8 cellular contexts compared by ENCODE assay signal in genomic region chr2:164621761-164622105, GRCh38. TPM values are rescaled to one million over a fixed set of nuclear protein-coding genes. Genes with fewer than 3 reads are reported as not detected.
DNase-seq lines count a peak whose midpoint lies in the region; ATAC-seq lines count a peak whose summit lies in the region.

No MANE protein-coding gene starts in this region.

- DNase-seq in NCI-H1092 treated with DMSO at 0.1 percent for 48 hours (lab: John Stamatoyannopoulos, UW) (peak; percentile 12), NCI-H1092 (lab: John Stamatoyannopoulos, UW) (no peak), SK-N-MC (ENCODE audit: low read depth, low spot score) (no peak), iPS DF 6.9 (ENCODE audit: low read depth, low spot score) (no peak), T1000 (lab: John Stamatoyannopoulos, UW) (no peak), mesenteric fat pad (ENCODE audit: low spot score) (no peak)

- no peaks in the 10 kb centered on the region for H3K27me3 ChIP-seq in iPS DF 6.9 (ENCODE audit: control insufficient read depth, insufficient read depth, low read length)

- peak overlapping the region; percentile 72 for H3K9ac ChIP-seq in SK-N-MC (ENCODE audit: insufficient read length)

- H3K36me3 ChIP-seq in SK-N-MC (ENCODE audit: insufficient read depth, low read length): no peaks in the 10 kb centered on the region
- no peaks in the 10 kb centered on the region for H3K36me3 ChIP-seq in iPS DF 6.9 (ENCODE audit: control insufficient read depth, insufficient read depth, low read length)

- ATAC-seq in GM18498 (IDR thresholded peaks at IDR 0.05; ENCODE audit: unreplicated experiment): no peak

- WGBS in iPS DF 6.9 (ENCODE audit: insufficient coverage, insufficient read length): no CpG with 5 or more reads among the region's 14 CpGs

- peak overlapping the region; percentile 89 for H3K4me3 ChIP-seq in SK-N-MC
- H3K4me3 ChIP-seq in iPS DF 6.9 (ENCODE audit: low read length): peak overlapping the region; percentile 80; the same call in 1 of the 2 replicates
- H3K4me3 ChIP-seq in skin epidermis: peak overlapping the region; percentile 17 to 48 (median 35)

- peaks cover 2% of the 10 kb centered on the region; the same call in 1 of the 2 replicates for H3K4me1 ChIP-seq in iPS DF 6.9 (ENCODE audit: control insufficient read depth, insufficient read depth, low read length)

- H3K27ac ChIP-seq in SK-N-MC (no peak overlapping the region), iPS DF 6.9 (ENCODE audit: low read length) (no peak overlapping the region), skin epidermis (no peak overlapping the region)

- H3K9me3 ChIP-seq in SK-N-MC (ENCODE audit: low read depth, low read length) (no peaks in the 10 kb centered on the region), iPS DF 6.9 (ENCODE audit: control insufficient read depth, insufficient read depth, low read length) (no peaks in the 10 kb centered on the region)

RNA-seq across cellular contexts. Expression of gene GRB14, which starts 0.5 kb away (rescaled TPM):
- 21.7 TPM for total RNA-seq in mesenteric fat pad

Comparison
In these comparisons a context has a peak if more than half of its experiments do, and no peak if none do; other contexts are left out.
1. H3K4me3 ChIP-seq: peak in every context shown above with its lines; median percentile 89 in SK-N-MC; 80 in iPS DF 6.9; 35 in skin epidermis.